33 cellular contexts compared by ENCODE assay signal in the genomic region with DNA sequence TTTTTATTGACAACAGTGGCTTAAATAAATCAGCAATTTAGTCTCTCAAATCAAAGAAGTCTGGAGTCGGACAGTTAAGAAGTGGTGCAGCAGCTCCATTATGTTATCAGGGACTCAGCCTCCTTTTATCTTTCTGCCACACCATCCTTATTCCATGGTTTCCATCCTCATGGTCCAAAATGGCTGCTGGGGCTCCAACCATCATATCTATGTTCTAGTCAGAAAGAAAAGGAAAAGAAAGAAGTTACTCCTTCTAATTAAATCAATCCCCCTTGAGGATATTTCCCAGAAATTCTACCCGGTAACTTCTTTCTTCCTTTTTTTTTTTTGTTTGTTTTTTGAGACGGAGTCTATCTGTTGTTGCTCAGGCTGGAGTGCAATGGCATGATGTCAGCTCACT.
"Had no signal": no experiment of that assay in that cellular context is flagged by ENCODE, and none has a peak within 500 bp of the region (broad histone marks: within the 10 kb centered on the region; RNA-seq: fewer than 3 reads in every experiment).

No MANE protein-coding gene starts in this region.

- H3K9me3 ChIP-seq: adrenal gland, ascending aorta, body of pancreas, breast epithelium had no signal

- DNase-seq: activated effector memory CD4-positive, alpha-beta T cell treated with anti-CD3 and anti-CD28 coated beads, Interleukin-2, amount 50 U/mL, for 16 hours; activated effector memory CD4-positive, alpha-beta T cell treated with Interleukin-2 at 50 U/mL for 16 hours; activated gamma-delta T cell; activated gamma-delta T cell treated with Interleukin-2 at 50 U/mL for 16 hours; activated naive CD4-positive, alpha-beta T cell; activated naive CD4-positive, alpha-beta T cell treated with anti-CD3 and anti-CD28 coated beads for 36 hours; activated naive CD4-positive, alpha-beta T cell treated with anti-CD3 and anti-CD28 coated beads, Interleukin-2, amount 10 ng/mL, durations not matched to agents 7 days and 5 days; activated naive CD4-positive, alpha-beta T cell treated with anti-CD3 and anti-CD28 coated beads, Interleukin-2, amount 50 U/mL, for 16 hours; activated naive CD4-positive, alpha-beta T cell treated with Interleukin-2 at 50 U/mL for 16 hours; activated naive CD8-positive, alpha-beta T cell treated with anti-CD3 and anti-CD28 coated beads for 36 hours; activated naive CD8-positive, alpha-beta T cell treated with anti-CD3 and anti-CD28 coated beads, Interleukin-2, amount 10 ng/mL, durations not matched to agents 7 days and 5 days; activated naive CD8-positive, alpha-beta T cell treated with anti-CD3 and anti-CD28 coated beads, Interleukin-2, amount 50 U/mL, for 24 hours; activated T-cell treated with anti-CD3 and anti-CD28 coated beads, Interleukin-2, amount 50 U/mL, for 24 hours; activated T-cell treated with anti-CD3 and anti-CD28 coated beads, Interleukin-2, amount 50 U/mL, for 4 hours; activated T-cell treated with anti-CD3 and anti-CD28 coated beads, Interleukin-2, amount 50 U/mL, for 48 hours; activated T-cell treated with anti-CD3 and anti-CD28 coated beads, Interleukin-2, amount 50 U/mL, for 72 hours; adrenal gland; amniotic stem cell; amygdala; anterior cingulate cortex; aorta; body of pancreas; brain microvascular endothelial cell; caudate nucleus; central memory CD4-positive, alpha-beta T cell; cerebellar nuclear complex had no signal

- H3K27ac ChIP-seq: adrenal gland, ascending aorta, body of pancreas, brain microvascular endothelial cell, breast epithelium, cardiac muscle cell had no signal

- ATAC-seq: activated naive CD4-positive, alpha-beta T cell treated with anti-CD3 and anti-CD28 coated beads, Interleukin-2, amount 50 U/mL, for 72 hours; activated naive CD8-positive, alpha-beta T cell treated with anti-CD3 and anti-CD28 coated beads, Interleukin-2, amount 50 U/mL, for 24 hours; activated T-cell treated with anti-CD3 and anti-CD28 coated beads, Interleukin-2, amount 50 U/mL, for 4 hours; activated T-cell treated with anti-CD3 and anti-CD28 coated beads, Interleukin-2, amount 50 U/mL, for 72 hours; activated T-helper 17 cell treated with anti-CD3 and anti-CD28 coated beads, Interleukin-2, amount 50 U/mL, for 72 hours; body of pancreas had no signal

- H3K4me3 ChIP-seq: adrenal gland, ascending aorta, body of pancreas, breast epithelium, cardiac muscle cell had no signal

- H3K36me3 ChIP-seq: adrenal gland, ascending aorta, brain microvascular endothelial cell, breast epithelium, cardiac muscle cell had no signal

- FAIRE-seq: astrocyte, bronchial epithelial cell had no signal

- H3K27me3 ChIP-seq: adrenal gland, ascending aorta, body of pancreas, brain microvascular endothelial cell, cardiac muscle cell had no signal

- H3K4me1 ChIP-seq: adrenal gland, ascending aorta, body of pancreas, breast epithelium had no signal
